8 cellular contexts compared by ENCODE assay signal in genomic region chr5:41869739-41870620, GRCh38. TPM values are rescaled to one million over a fixed set of nuclear protein-coding genes. Genes with fewer than 3 reads are reported as not detected.
DNase-seq lines count a peak whose midpoint lies in the region; ATAC-seq lines count a peak whose summit lies in the region.

OXCT1 (minus strand) TSS chr5:41870425; CDS start chr5:41870358, 67 bp downstream.

- no peaks in the 10 kb centered on the region for H3K9me3 Mint-ChIP-seq in T-helper 1 cell treated with Interleukin-12 subunit alpha and Interleukin-12 subunit beta and Interleukin-4 antibody, amounts not matched to agents 30 μg/mL and 1 μg/mL, for 36 hours

- H3K27me3 ChIP-seq in rectal smooth muscle tissue (ENCODE audit: control insufficient read depth, insufficient read depth, low read length), result no peaks in the 10 kb centered on the region
- H3K27me3 ChIP-seq in aorta (ENCODE audit: control insufficient read depth in 1 of 2, insufficient read depth in 2 of 2, low read length in 1 of 2), result no peaks in the 10 kb centered on the region

- peak within 1 kb of the TSS; percentile 60 for H3K9ac ChIP-seq in rectal smooth muscle tissue (ENCODE audit: low read length)

- ATAC-seq in GM18498 (IDR thresholded peaks at IDR 0.05; ENCODE audit: unreplicated experiment), result peak; percentile 94
- ATAC-seq in HG02870 (IDR thresholded peaks at IDR 0.05; ENCODE audit: unreplicated experiment), result peak; percentile 94
- peak; percentile 89 for ATAC-seq in aorta (ENCODE audit: low FRiP score)

- H3K9me3 ChIP-seq in aorta (ENCODE audit: control insufficient read depth, low read length), result no peaks in the 10 kb centered on the region

- no peaks in the 10 kb centered on the region for H3K36me3 ChIP-seq in rectal smooth muscle tissue (ENCODE audit: control insufficient read depth, insufficient read depth, low read length)
- H3K36me3 ChIP-seq in aorta (ENCODE audit: control insufficient read depth in 1 of 2, insufficient read depth in 2 of 2, low read length in 1 of 2), result peaks cover 0 to 3% of the 10 kb centered on the region in 2 donors

- peak within 1 kb of the TSS; percentile 88 for H3K4me3 ChIP-seq in rectal smooth muscle tissue (ENCODE audit: low read length)
- peak within 1 kb of the TSS; percentile 60 to 91 for H3K4me3 ChIP-seq in aorta (ENCODE audit: low read length in 2 of 2)

- H3K4me1 ChIP-seq in rectal smooth muscle tissue (ENCODE audit: control insufficient read depth, insufficient read depth, low read length) (no peaks in the 10 kb centered on the region), aorta (ENCODE audit: control insufficient read depth in 1 of 2, insufficient read depth in 2 of 2, low read length in 2 of 2) (peaks cover 0 to 6% of the 10 kb centered on the region in 2 donors)

- peak within 1 kb of the TSS; percentile 89 for H3K4me3 Mint-ChIP-seq in T-helper 1 cell treated with Interleukin-12 subunit alpha and Interleukin-12 subunit beta and Interleukin-4 antibody, amounts not matched to agents 30 μg/mL and 1 μg/mL, for 36 hours

- intact Hi-C loops in aorta (cut with DNase I), result loop anchor here in 1 of 2 donors (2.0 kb wide), 1 partner anchor 35 kb away; the partner anchor contains the start of gene RIMOC1

- WGBS in aorta, 2 donors, result 0% methylated on average over 78 to 81 of the region's 81 CpGs

- no peaks in the 10 kb centered on the region for H3K27me3 Mint-ChIP-seq in T-helper 1 cell treated with Interleukin-12 subunit alpha and Interleukin-12 subunit beta and Interleukin-4 antibody, amounts not matched to agents 30 μg/mL and 1 μg/mL, for 36 hours (ENCODE audit: low read depth)

- DNase-seq in NCI-H146 (lab: John Stamatoyannopoulos, UW), result peak; percentile 92
- DNase-seq in hepatic stellate cell (ENCODE audit: low spot score), result peak; percentile 78
- DNase-seq in aorta, result peak; percentile 89 to 93

- peak within 1 kb of the TSS; percentile 94 for H3K27ac Mint-ChIP-seq in T-helper 1 cell treated with Interleukin-12 subunit alpha and Interleukin-12 subunit beta and Interleukin-4 antibody, amounts not matched to agents 30 μg/mL and 1 μg/mL, for 36 hours

- peaks cover 41% of the 10 kb centered on the region for H3K4me1 Mint-ChIP-seq in T-helper 1 cell treated with Interleukin-12 subunit alpha and Interleukin-12 subunit beta and Interleukin-4 antibody, amounts not matched to agents 30 μg/mL and 1 μg/mL, for 36 hours (ENCODE audit: low read depth)

- H3K36me3 Mint-ChIP-seq in T-helper 1 cell treated with Interleukin-12 subunit alpha and Interleukin-12 subunit beta and Interleukin-4 antibody, amounts not matched to agents 30 μg/mL and 1 μg/mL, for 36 hours (ENCODE audit: low read depth), result peaks cover 9% of the 10 kb centered on the region

- H3K27ac ChIP-seq in angular gyrus (ENCODE audit: low read depth, low read length) (peak within 1 kb of the TSS; percentile 54), rectal smooth muscle tissue (ENCODE audit: low read depth, low read length) (peak within 1 kb of the TSS; percentile 91), aorta (ENCODE audit: low read depth in 1 of 2, low read length in 2 of 2) (peak within 1 kb of the TSS; percentile 93 to 95)

RNA-seq across cellular contexts. Expression of gene OXCT1, which starts in this region (rescaled TPM):
- total RNA-seq in aorta, result 10 to 100 TPM; 31.4 to 32.1 TPM
- polyA plus RNA-seq in aorta, result 10 to 100 TPM; 22.5 to 24.3 TPM

Comparison
In these comparisons a context has a peak if more than half of its experiments do, and no peak if none do; other contexts are left out.
1. Peak in every context shown above with its lines: DNase-seq, ATAC-seq, H3K4me3 ChIP-seq and H3K27ac ChIP-seq.